3 cellular contexts compared by ENCODE assay signal in genomic region chr2:42007596-42007995, GRCh38.
"Had no signal": no experiment of that assay in that cellular context is flagged by ENCODE, and none has a peak within 500 bp of the region (broad histone marks: within the 10 kb centered on the region; RNA-seq: fewer than 3 reads in every experiment).

No MANE protein-coding gene starts in this region.

- H3K27ac Mint-ChIP-seq: GM23338, H9 had no signal

- H3K4me1 Mint-ChIP-seq: GM23338 had no signal

- ATAC-seq: GM23338, K562 had no signal

- H3K4me3 Mint-ChIP-seq: GM23338, H9 had no signal

- DNase-seq: H9 had no signal
